8 cellular contexts compared by ENCODE assay signal in the genomic region with DNA sequence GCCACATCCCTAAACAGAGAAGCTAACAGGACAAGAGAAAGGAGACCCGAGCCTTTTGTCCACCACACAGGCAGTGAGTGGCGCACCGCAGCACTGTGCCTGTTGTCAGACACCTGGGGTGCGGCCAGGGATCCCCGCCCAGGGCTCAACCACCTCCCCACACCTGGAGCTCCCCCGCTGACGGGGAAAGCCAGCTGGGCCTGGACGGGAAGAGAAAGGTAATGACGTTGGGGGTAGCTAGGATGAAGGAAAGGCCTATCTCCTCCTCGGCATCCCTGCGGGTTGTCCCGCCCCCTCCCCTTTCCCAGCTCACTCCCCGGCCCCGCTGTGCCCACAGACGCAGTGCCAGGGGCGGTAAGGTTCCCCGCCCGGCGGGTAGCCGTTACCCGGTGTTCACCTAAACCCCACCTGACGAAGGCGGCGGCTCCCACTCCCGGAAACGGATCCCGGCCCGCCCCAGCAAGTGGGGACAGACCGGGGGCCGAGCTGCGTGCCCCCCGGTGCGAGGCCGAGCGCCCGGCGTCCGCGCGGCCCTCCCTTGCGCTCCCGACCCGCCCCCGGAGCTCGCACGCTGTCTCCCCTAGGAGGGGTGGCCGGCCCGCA. TPM values are rescaled to one million over a fixed set of nuclear protein-coding genes. Genes with fewer than 3 reads are reported as not detected.
DNase-seq lines count a peak whose midpoint lies in the region; ATAC-seq, FAIRE-seq and TF ChIP-seq lines count a peak whose summit lies in the region.

No MANE protein-coding gene starts in this region.

- CTCF ChIA-PET in AG04450 (lab: Charles Lee) = interaction anchor here (0.9 to 1.3 kb wide), 5 partner anchors 12 to 267 kb away, joined by 3 to 5 read pairs (median 4); no protein-coding TSS in a partner anchor
- CTCF ChIA-PET in activated CD4-positive, alpha-beta T cell treated with anti-CD3 and anti-CD28 coated beads for 36 hours (lab: Charles Lee) = interaction anchor here (0.7 to 3.1 kb wide), 7 partner anchors 10 to 397 kb away, joined by 3 to 16 read pairs (median 3); partner anchors contain the start of gene VPS11

- no peaks in the 10 kb centered on the region; the same call in 1 of the 2 replicates for H3K9me3 ChIP-seq in AG04450 (ENCODE audit: control insufficient read depth, insufficient read depth, low read length)

- no peaks in the 10 kb centered on the region for H3K9me3 Mint-ChIP-seq in activated CD4-positive, alpha-beta T cell treated with anti-CD3 and anti-CD28 coated beads for 36 hours (ENCODE audit: low read depth)
- H3K9me3 Mint-ChIP-seq in stimulated activated naive CD8-positive, alpha-beta T cell treated with anti-CD3 and anti-CD28 coated beads, Interleukin-15, Interleukin-2, amounts not matched to agents 100 ng/mL and 50 ng/mL, for 24 hours = no peaks in the 10 kb centered on the region

- peak overlapping the region; percentile 94 for H3K27ac Mint-ChIP-seq in activated CD4-positive, alpha-beta T cell treated with anti-CD3 and anti-CD28 coated beads for 36 hours
- peak overlapping the region; percentile 96 for H3K27ac Mint-ChIP-seq in stimulated activated naive CD8-positive, alpha-beta T cell treated with anti-CD3 and anti-CD28 coated beads, Interleukin-15, Interleukin-2, amounts not matched to agents 100 ng/mL and 50 ng/mL, for 24 hours

- H3K4me1 Mint-ChIP-seq in activated CD4-positive, alpha-beta T cell treated with anti-CD3 and anti-CD28 coated beads for 36 hours = peaks cover 39% of the 10 kb centered on the region
- H3K4me1 Mint-ChIP-seq in stimulated activated naive CD8-positive, alpha-beta T cell treated with anti-CD3 and anti-CD28 coated beads, Interleukin-15, Interleukin-2, amounts not matched to agents 100 ng/mL and 50 ng/mL, for 24 hours (ENCODE audit: low read depth) = peaks cover 48% of the 10 kb centered on the region

- ATAC-seq in GM19395 (IDR thresholded peaks at IDR 0.05; ENCODE audit: unreplicated experiment) (peak; percentile 20), GM18517 (IDR thresholded peaks at IDR 0.05; ENCODE audit: unreplicated experiment) (no peak)
- ATAC-seq in activated CD4-positive, alpha-beta T cell treated with anti-CD3 and anti-CD28 coated beads for 36 hours = peak; percentile 3

- POLR2A ChIA-PET in AG04450 (lab: Yijun Ruan, JAX) = interaction anchor here (0.6 to 3.1 kb wide), 9 partner anchors 9 to 261 kb away, joined by 3 to 27 read pairs (median 5); partner anchors contain the start of genes DPAGT1, HMBS, MCAM and NLRX1
- POLR2A ChIA-PET in activated CD4-positive, alpha-beta T cell treated with anti-CD3 and anti-CD28 coated beads for 36 hours (lab: Charles Lee) = interaction anchor here (0.6 to 4.2 kb wide), 5 partner anchors 11 to 620 kb away, joined by 3 to 22 read pairs (median 3); partner anchors contain the start of genes DPAGT1, KMT2A, RNF26 and VPS11

- intact Hi-C loops in activated CD4-positive, alpha-beta T cell treated with anti-CD3 and anti-CD28 coated beads for 36 hours (cut with DNase I, micrococcal nuclease) = loop anchor here (2.0 kb wide), 4 partner anchors 38 to 266 kb away; partner anchors contain the start of genes HINFP (in 1 of the 2), RPS25 (in 1 of the 2) and TRAPPC4 (in 1 of the 2)

- peak overlapping the region; percentile 68 for H3K27ac ChIP-seq in AG04450 (ENCODE audit: low read depth, low read length)

- DNase-seq in AG04450 (ENCODE audit: low read depth, low spot score) (no peak), HTR-8/SVneo (ENCODE audit: insufficient read length, low spot score) (peak; percentile 22), dermis blood vessel endothelial cell (peak; percentile 31), mesenteric fat pad (ENCODE audit: low spot score) (peak; percentile 91)
- peak; percentile 58 for DNase-seq in activated CD4-positive, alpha-beta T cell treated with anti-CD3 and anti-CD28 coated beads for 36 hours

- no peak for FAIRE-seq in HTR-8/SVneo (lab: Jason Lieb, UNC)

- TF ChIP-seq CTCF in AG04450 (IDR thresholded peaks at IDR 0.05; ENCODE audit: low read depth, low read length) = no peak

- peak overlapping the region; percentile 83 for H3K4me3 ChIP-seq in AG04450 (ENCODE audit: low read depth, low read length)

- peaks cover 41% of the 10 kb centered on the region for H3K36me3 Mint-ChIP-seq in activated CD4-positive, alpha-beta T cell treated with anti-CD3 and anti-CD28 coated beads for 36 hours (ENCODE audit: low read depth)
- peaks cover 50% of the 10 kb centered on the region for H3K36me3 Mint-ChIP-seq in stimulated activated naive CD8-positive, alpha-beta T cell treated with anti-CD3 and anti-CD28 coated beads, Interleukin-15, Interleukin-2, amounts not matched to agents 100 ng/mL and 50 ng/mL, for 24 hours (ENCODE audit: low read depth)

- no peaks in the 10 kb centered on the region for H3K27me3 ChIP-seq in AG04450 (ENCODE audit: control insufficient read depth, insufficient read depth, low read length)

- H3K27me3 Mint-ChIP-seq in activated CD4-positive, alpha-beta T cell treated with anti-CD3 and anti-CD28 coated beads for 36 hours = no peaks in the 10 kb centered on the region
- no peaks in the 10 kb centered on the region for H3K27me3 Mint-ChIP-seq in stimulated activated naive CD8-positive, alpha-beta T cell treated with anti-CD3 and anti-CD28 coated beads, Interleukin-15, Interleukin-2, amounts not matched to agents 100 ng/mL and 50 ng/mL, for 24 hours

- peak overlapping the region; percentile 82 for H3K4me3 Mint-ChIP-seq in activated CD4-positive, alpha-beta T cell treated with anti-CD3 and anti-CD28 coated beads for 36 hours
- peak overlapping the region; percentile 95 for H3K4me3 Mint-ChIP-seq in stimulated activated naive CD8-positive, alpha-beta T cell treated with anti-CD3 and anti-CD28 coated beads, Interleukin-15, Interleukin-2, amounts not matched to agents 100 ng/mL and 50 ng/mL, for 24 hours

RNA-seq across cellular contexts. Expression of gene HYOU1, which starts 0.5 kb away (rescaled TPM):
- 123 and 144 TPM in 2 replicates for polyA plus RNA-seq in AG04450 (2011; rRNA removed)
- 127 and 152 TPM in 2 replicates for polyA minus RNA-seq in AG04450 (2011; rRNA and poly(A)+ RNA removed)
- total RNA-seq in activated CD4-positive, alpha-beta T cell treated with anti-CD3 and anti-CD28 coated beads for 36 hours = 100 to 1,000 TPM; 104 to 114 TPM
- total RNA-seq in dermis blood vessel endothelial cell = 194 and 353 TPM in 2 replicates
- total RNA-seq in mesenteric fat pad = 115 TPM

RNA-seq across cellular contexts. Expression of gene VPS11, which starts 11.1 kb away (rescaled TPM):
- polyA plus RNA-seq in AG04450 (2011; rRNA removed) = 9.9 and 19.9 TPM in 2 replicates
- polyA minus RNA-seq in AG04450 (2011; rRNA and poly(A)+ RNA removed) = 24.7 and 32.8 TPM in 2 replicates
- 10 to 100 TPM; 20.5 to 25.4 TPM for total RNA-seq in activated CD4-positive, alpha-beta T cell treated with anti-CD3 and anti-CD28 coated beads for 36 hours
- total RNA-seq in dermis blood vessel endothelial cell (24.6 and 25.7 TPM in 2 replicates), mesenteric fat pad (33.3 TPM)

RNA-seq across cellular contexts. Expression of gene SLC37A4, which starts 25.8 kb away (rescaled TPM):
- polyA plus RNA-seq in AG04450 (2011; rRNA removed) = 12.5 and 14.9 TPM in 2 replicates
- polyA minus RNA-seq in AG04450 (2011; rRNA and poly(A)+ RNA removed) = 12.6 and 16.7 TPM in 2 replicates
- total RNA-seq in activated CD4-positive, alpha-beta T cell treated with anti-CD3 and anti-CD28 coated beads for 36 hours = 10 to 100 TPM; 26.2 to 36.2 TPM
- total RNA-seq in dermis blood vessel endothelial cell = 18.4 and 27.3 TPM in 2 replicates
- 10.2 TPM for total RNA-seq in mesenteric fat pad

RNA-seq across cellular contexts. Expression of gene HMBS, which starts 28.2 kb away (rescaled TPM):
- 38.5 and 43.3 TPM in 2 replicates for polyA plus RNA-seq in AG04450 (2011; rRNA removed)
- polyA minus RNA-seq in AG04450 (2011; rRNA and poly(A)+ RNA removed) = 28.5 and 33.3 TPM in 2 replicates
- 10 to 100 TPM; 39.8 to 41.8 TPM for total RNA-seq in activated CD4-positive, alpha-beta T cell treated with anti-CD3 and anti-CD28 coated beads for 36 hours
- total RNA-seq in dermis blood vessel endothelial cell = 3.4 and 11.2 TPM in 2 replicates
- total RNA-seq in mesenteric fat pad = 22.2 TPM

RNA-seq across cellular contexts. Expression of gene TRAPPC4, which starts 37.9 kb away (rescaled TPM):
- polyA plus RNA-seq in AG04450 (2011; rRNA removed) = 95.3 and 100 TPM in 2 replicates
- polyA minus RNA-seq in AG04450 (2011; rRNA and poly(A)+ RNA removed) = 43.9 and 58.3 TPM in 2 replicates
- total RNA-seq in activated CD4-positive, alpha-beta T cell treated with anti-CD3 and anti-CD28 coated beads for 36 hours = 10 to 100 TPM; 62.2 to 81.9 TPM
- total RNA-seq in dermis blood vessel endothelial cell = 90.2 and 116 TPM in 2 replicates
- total RNA-seq in mesenteric fat pad = 52.8 TPM
